In genomic region chr7:4172883-4173282, GRCh38 we compare ENCODE assay signal across 36 cellular contexts.
"Had no signal": no experiment of that assay in that cellular context is flagged by ENCODE, and none has a peak within 500 bp of the region (broad histone marks: within the 10 kb centered on the region; RNA-seq: fewer than 3 reads in every experiment).

No MANE protein-coding gene starts in this region.

- H3K36me3 ChIP-seq: adrenal gland, brain microvascular endothelial cell, breast epithelium had no signal

- H3K27me3 Mint-ChIP-seq: activated B cell treated with CpG ODN at 0.5 μM for 24 hours; activated CD4-positive, alpha-beta memory T cell treated with anti-CD3 and anti-CD28 coated beads for 36 hours; activated CD4-positive, alpha-beta T cell treated with anti-CD3 and anti-CD28 coated beads for 36 hours; activated CD8-positive, alpha-beta T cell treated with anti-CD3 and anti-CD28 coated beads for 36 hours; activated naive CD8-positive, alpha-beta T cell treated with anti-CD3 and anti-CD28 coated beads, Interleukin-2, amount 10 ng/mL, durations not matched to agents 7 days and 5 days had no signal

- DNase-seq: activated B cell treated with CpG ODN at 0.5 μM for 24 hours; activated CD4-positive, alpha-beta memory T cell treated with anti-CD3 and anti-CD28 coated beads for 36 hours; activated CD4-positive, alpha-beta T cell treated with anti-CD3 and anti-CD28 coated beads for 1 hour; activated CD4-positive, alpha-beta T cell treated with anti-CD3 and anti-CD28 coated beads for 36 hours; activated CD4-positive, alpha-beta T cell treated with anti-CD3 and anti-CD28 coated beads for 48 hours; activated CD4-positive, alpha-beta T cell treated with anti-CD3 and anti-CD28 coated beads, Interleukin-2, amount 50 U/mL, for 1 hour; activated CD4-positive, alpha-beta T cell treated with anti-CD3 and anti-CD28 coated beads, Interleukin-2, amount 50 U/mL, for 4 hours; activated CD8-positive, alpha-beta memory T cell treated with anti-CD3 and anti-CD28 coated beads, Interleukin-2, amount 50 U/mL, for 4 hours; activated CD8-positive, alpha-beta T cell treated with anti-CD3 and anti-CD28 coated beads for 36 hours; activated effector memory CD4-positive, alpha-beta T cell treated with anti-CD3 and anti-CD28 coated beads, Interleukin-2, amount 50 U/mL, for 16 hours; activated gamma-delta T cell treated with Interleukin-2 at 50 U/mL for 16 hours; activated naive CD4-positive, alpha-beta T cell; activated naive CD4-positive, alpha-beta T cell treated with anti-CD3 and anti-CD28 coated beads for 36 hours; activated naive CD4-positive, alpha-beta T cell treated with anti-CD3 and anti-CD28 coated beads, Interleukin-2, amount 50 U/mL, for 16 hours; activated naive CD8-positive, alpha-beta T cell treated with anti-CD3 and anti-CD28 coated beads, Interleukin-2, amount 10 ng/mL, durations not matched to agents 7 days and 5 days; activated T-cell treated with anti-CD3 and anti-CD28 coated beads for 4 hours; activated T-cell treated with anti-CD3 and anti-CD28 coated beads, Interleukin-2, amount 50 U/mL, for 1 hour; activated T-cell treated with anti-CD3 and anti-CD28 coated beads, Interleukin-2, amount 50 U/mL, for 4 hours; activated T-cell treated with anti-CD3 and anti-CD28 coated beads, Interleukin-2, amount 50 U/mL, for 72 hours; adrenal gland; amniotic stem cell; body of pancreas; brain microvascular endothelial cell; central memory CD4-positive, alpha-beta T cell; T-helper 1 cell; T-helper 2 cell; T-helper 9 cell had no signal

- H3K4me3 Mint-ChIP-seq: activated B cell treated with CpG ODN at 0.5 μM for 24 hours; activated CD4-positive, alpha-beta memory T cell treated with anti-CD3 and anti-CD28 coated beads for 36 hours; activated CD4-positive, alpha-beta T cell treated with anti-CD3 and anti-CD28 coated beads for 36 hours; activated CD8-positive, alpha-beta T cell treated with anti-CD3 and anti-CD28 coated beads for 36 hours; activated naive CD4-positive, alpha-beta T cell treated with anti-CD3 and anti-CD28 coated beads for 36 hours; activated naive CD8-positive, alpha-beta T cell treated with anti-CD3 and anti-CD28 coated beads, Interleukin-2, amount 10 ng/mL, durations not matched to agents 7 days and 5 days; activated T-cell treated with anti-CD3 and anti-CD28 coated beads, Interleukin-2, amount 50 U/mL, for 4 hours; activated T-cell treated with anti-CD3 and anti-CD28 coated beads, Interleukin-2, amount 50 U/mL, for 72 hours; activated T-helper 1 cell treated with anti-CD3 and anti-CD28 coated beads, Interleukin-12 subunit alpha, Interleukin-12 subunit beta, Interleukin-2, Interleukin-4 antibody, amounts not matched to agents 30 ng/mL and 10 ng/mL and 1 ng/mL, durations not matched to agents 14 hours and 24 hours and 36 hours; activated T-helper 17 cell treated with anti-CD3 and anti-CD28 coated beads, Interleukin-2, amount 50 U/mL, for 72 hours; T-helper 1 cell treated with Interleukin-12 subunit alpha and Interleukin-12 subunit beta and Interleukin-4 antibody, amounts not matched to agents 30 μg/mL and 1 μg/mL, for 36 hours; T-helper 2 cell treated with Interferon-gamma antibody and Interleukin-4, amounts not matched to agents 5 μg/mL and 100 μg/mL, for 36 hours had no signal

- H3K4me3 ChIP-seq: adrenal gland, body of pancreas, breast epithelium had no signal

- H3K36me3 Mint-ChIP-seq: activated CD4-positive, alpha-beta memory T cell treated with anti-CD3 and anti-CD28 coated beads for 36 hours; activated naive CD4-positive, alpha-beta T cell treated with anti-CD3 and anti-CD28 coated beads, Interleukin-2, amount 50 U/mL, for 72 hours; activated naive CD8-positive, alpha-beta T cell treated with anti-CD3 and anti-CD28 coated beads, Interleukin-2, amount 10 ng/mL, durations not matched to agents 7 days and 5 days had no signal

- H3K27me3 ChIP-seq: adrenal gland, body of pancreas, brain microvascular endothelial cell had no signal

- H3K4me1 ChIP-seq: adrenal gland, body of pancreas, breast epithelium had no signal

- H3K27ac Mint-ChIP-seq: activated B cell treated with CpG ODN at 0.5 μM for 24 hours; activated CD4-positive, alpha-beta memory T cell treated with anti-CD3 and anti-CD28 coated beads for 36 hours; activated CD4-positive, alpha-beta T cell treated with anti-CD3 and anti-CD28 coated beads for 36 hours; activated CD8-positive, alpha-beta T cell treated with anti-CD3 and anti-CD28 coated beads for 36 hours; activated naive CD4-positive, alpha-beta T cell treated with anti-CD3 and anti-CD28 coated beads for 36 hours; activated naive CD8-positive, alpha-beta T cell treated with anti-CD3 and anti-CD28 coated beads, Interleukin-2, amount 10 ng/mL, durations not matched to agents 7 days and 5 days; activated T-cell treated with anti-CD3 and anti-CD28 coated beads, Interleukin-2, amount 50 U/mL, for 72 hours; activated T-helper 1 cell treated with anti-CD3 and anti-CD28 coated beads, Interleukin-12 subunit alpha, Interleukin-12 subunit beta, Interleukin-2, Interleukin-4 antibody, amounts not matched to agents 30 ng/mL and 10 ng/mL and 1 ng/mL, durations not matched to agents 14 hours and 24 hours and 36 hours; activated T-helper 17 cell treated with anti-CD3 and anti-CD28 coated beads, Interleukin-2, amount 50 U/mL, for 72 hours; T-helper 1 cell treated with Interleukin-12 subunit alpha and Interleukin-12 subunit beta and Interleukin-4 antibody, amounts not matched to agents 30 μg/mL and 1 μg/mL, for 36 hours; T-helper 2 cell treated with Interferon-gamma antibody and Interleukin-4, amounts not matched to agents 5 μg/mL and 100 μg/mL, for 36 hours had no signal

- H3K27ac ChIP-seq: adrenal gland, body of pancreas, brain microvascular endothelial cell, breast epithelium, VCaP had no signal

- ATAC-seq: activated CD4-positive, alpha-beta T cell treated with anti-CD3 and anti-CD28 coated beads for 36 hours; activated CD8-positive, alpha-beta T cell treated with anti-CD3 and anti-CD28 coated beads for 36 hours; activated naive CD4-positive, alpha-beta T cell treated with anti-CD3 and anti-CD28 coated beads, Interleukin-2, amount 50 U/mL, for 72 hours; activated T-cell treated with anti-CD3 and anti-CD28 coated beads, Interleukin-2, amount 50 U/mL, for 4 hours; activated T-cell treated with anti-CD3 and anti-CD28 coated beads, Interleukin-2, amount 50 U/mL, for 72 hours; activated T-helper 17 cell treated with anti-CD3 and anti-CD28 coated beads, Interleukin-2, amount 50 U/mL, for 72 hours; body of pancreas had no signal

- H3K4me1 Mint-ChIP-seq: activated B cell treated with CpG ODN at 0.5 μM for 24 hours; activated CD4-positive, alpha-beta T cell treated with anti-CD3 and anti-CD28 coated beads for 36 hours; activated naive CD8-positive, alpha-beta T cell treated with anti-CD3 and anti-CD28 coated beads, Interleukin-2, amount 10 ng/mL, durations not matched to agents 7 days and 5 days; activated T-helper 17 cell treated with anti-CD3 and anti-CD28 coated beads, Interleukin-2, amount 50 U/mL, for 72 hours had no signal

- H3K9me3 ChIP-seq: adrenal gland, body of pancreas, breast epithelium had no signal

- FAIRE-seq: astrocyte, TTC549 had no signal

- H3K9me3 Mint-ChIP-seq: activated B cell treated with CpG ODN at 0.5 μM for 24 hours; activated CD4-positive, alpha-beta memory T cell treated with anti-CD3 and anti-CD28 coated beads for 36 hours; activated CD8-positive, alpha-beta T cell treated with anti-CD3 and anti-CD28 coated beads for 36 hours; activated naive CD4-positive, alpha-beta T cell treated with anti-CD3 and anti-CD28 coated beads for 36 hours; activated naive CD4-positive, alpha-beta T cell treated with anti-CD3 and anti-CD28 coated beads, Interleukin-2, amount 50 U/mL, for 72 hours; activated naive CD8-positive, alpha-beta T cell treated with anti-CD3 and anti-CD28 coated beads, Interleukin-2, amount 10 ng/mL, durations not matched to agents 7 days and 5 days; activated T-cell treated with anti-CD3 and anti-CD28 coated beads, Interleukin-2, amount 50 U/mL, for 4 hours; activated T-cell treated with anti-CD3 and anti-CD28 coated beads, Interleukin-2, amount 50 U/mL, for 72 hours; activated T-helper 1 cell treated with anti-CD3 and anti-CD28 coated beads, Interleukin-12 subunit alpha, Interleukin-12 subunit beta, Interleukin-2, Interleukin-4 antibody, amounts not matched to agents 30 ng/mL and 10 ng/mL and 1 ng/mL, durations not matched to agents 14 hours and 24 hours and 36 hours; activated T-helper 17 cell treated with anti-CD3 and anti-CD28 coated beads, Interleukin-2, amount 50 U/mL, for 72 hours; T-helper 1 cell treated with Interleukin-12 subunit alpha and Interleukin-12 subunit beta and Interleukin-4 antibody, amounts not matched to agents 30 μg/mL and 1 μg/mL, for 36 hours; T-helper 2 cell treated with Interferon-gamma antibody and Interleukin-4, amounts not matched to agents 5 μg/mL and 100 μg/mL, for 36 hours had no signal
